In the genomic region with DNA sequence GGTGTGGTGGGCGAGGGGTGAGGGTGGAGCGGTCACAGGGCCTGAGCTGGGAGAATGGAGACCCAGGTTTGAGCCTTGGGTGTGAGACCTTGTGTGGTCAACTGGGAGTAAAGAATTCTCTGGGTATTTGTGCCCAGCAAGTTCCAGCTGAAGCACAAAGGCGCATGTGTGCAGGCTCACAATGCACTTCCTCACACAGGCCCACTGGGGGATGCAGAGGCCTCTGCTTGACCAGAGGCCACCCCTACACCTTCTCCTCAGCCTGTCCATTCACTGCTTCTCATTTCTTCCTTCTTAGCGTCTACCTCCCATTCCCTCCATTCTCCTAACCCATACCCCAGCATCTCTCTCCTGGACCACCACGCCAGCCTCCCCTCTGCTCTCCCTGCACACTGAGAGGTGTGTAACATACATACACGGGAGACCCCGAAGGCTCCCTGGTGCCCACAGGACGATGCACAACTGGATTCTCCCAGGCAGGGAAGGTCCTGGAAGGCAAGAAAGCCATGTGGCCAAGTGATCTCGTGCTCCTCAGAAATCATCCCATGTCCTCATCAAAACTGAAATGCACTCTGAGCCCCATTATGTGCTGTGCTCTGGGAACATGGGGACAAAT, we compare ENCODE assay signal across 26 cellular contexts. TPM values are rescaled to one million over a fixed set of nuclear protein-coding genes. Genes with fewer than 3 reads are reported as not detected.
"Had no signal": no experiment of that assay in that cellular context is flagged by ENCODE, and none has a peak within 500 bp of the region (broad histone marks: within the 10 kb centered on the region; RNA-seq: fewer than 3 reads in every experiment).

No MANE protein-coding gene starts in this region.

- ATAC-seq: activated T-cell treated with anti-CD3 and anti-CD28 coated beads, Interleukin-2, amount 50 U/mL, for 4 hours; activated T-helper 17 cell treated with anti-CD3 and anti-CD28 coated beads, Interleukin-2, amount 50 U/mL, for 72 hours; esophagus mucosa; left cardiac atrium; naive thymus-derived CD4-positive, alpha-beta T cell; pancreas had no signal

- DNase-seq: activated CD4-positive, alpha-beta T cell treated with anti-CD3 and anti-CD28 coated beads for 4 hours; activated CD4-positive, alpha-beta T cell treated with anti-CD3 and anti-CD28 coated beads, Interleukin-2, amount 50 U/mL, for 4 hours; activated T-cell treated with anti-CD3 and anti-CD28 coated beads, Interleukin-2, amount 50 U/mL, for 4 hours; central memory CD4-positive, alpha-beta T cell; foreskin fibroblast; hippocampal formation; left cardiac atrium; naive thymus-derived CD4-positive, alpha-beta T cell; pancreas; retina; sigmoid colon; small intestine; stimulated activated CD4-positive, alpha-beta T cell treated with anti-CD3 and anti-CD28 coated beads, Interleukin-4, amount 100 ng/mL, for 24 hours; substantia nigra; T-helper 9 cell; upper lobe of left lung had no signal

- H3K36me3 Mint-ChIP-seq: activated naive CD4-positive, alpha-beta T cell treated with anti-CD3 and anti-CD28 coated beads, Interleukin-2, amount 50 U/mL, for 24 hours; mesothelial cell of epicardium; stimulated activated effector memory CD8-positive, alpha-beta T cell treated with anti-CD3 and anti-CD28 coated beads, Interleukin-12 subunit alpha, Interleukin-12 subunit beta, amount 100 ng/mL, for 72 hours had no signal

- H3K9me3 Mint-ChIP-seq: activated naive CD4-positive, alpha-beta T cell treated with anti-CD3 and anti-CD28 coated beads, Interleukin-2, amount 50 U/mL, for 24 hours; activated T-cell treated with anti-CD3 and anti-CD28 coated beads, Interleukin-2, amount 50 U/mL, for 4 hours; activated T-helper 17 cell treated with anti-CD3 and anti-CD28 coated beads, Interleukin-2, amount 50 U/mL, for 72 hours; mesothelial cell of epicardium; stimulated activated effector memory CD8-positive, alpha-beta T cell treated with anti-CD3 and anti-CD28 coated beads, Interleukin-12 subunit alpha, Interleukin-12 subunit beta, amount 100 ng/mL, for 72 hours; stimulated activated naive CD8-positive, alpha-beta T cell treated with anti-CD3 and anti-CD28 coated beads, Interleukin-15, Interleukin-2, amounts not matched to agents 100 ng/mL and 50 ng/mL, for 24 hours had no signal

- H3K4me3 Mint-ChIP-seq: activated naive CD4-positive, alpha-beta T cell treated with anti-CD3 and anti-CD28 coated beads, Interleukin-2, amount 50 U/mL, for 24 hours; activated T-cell treated with anti-CD3 and anti-CD28 coated beads, Interleukin-2, amount 50 U/mL, for 4 hours; activated T-helper 17 cell treated with anti-CD3 and anti-CD28 coated beads, Interleukin-2, amount 50 U/mL, for 72 hours; mesothelial cell of epicardium; naive thymus-derived CD4-positive, alpha-beta T cell; stimulated activated effector memory CD8-positive, alpha-beta T cell treated with anti-CD3 and anti-CD28 coated beads, Interleukin-12 subunit alpha, Interleukin-12 subunit beta, amount 100 ng/mL, for 72 hours; stimulated activated naive CD8-positive, alpha-beta T cell treated with anti-CD3 and anti-CD28 coated beads, Interleukin-15, Interleukin-2, amounts not matched to agents 100 ng/mL and 50 ng/mL, for 24 hours had no signal

- H3K4me1 Mint-ChIP-seq: activated T-helper 17 cell treated with anti-CD3 and anti-CD28 coated beads, Interleukin-2, amount 50 U/mL, for 72 hours; mesothelial cell of epicardium had no signal

- H3K27me3 ChIP-seq: pancreas, vagina had no signal

- H3K27ac ChIP-seq: breast epithelium, pancreas, prostate gland, sigmoid colon, upper lobe of left lung, vagina, VCaP had no signal

- H3K4me3 ChIP-seq: breast epithelium, pancreas, prostate gland, sigmoid colon, upper lobe of left lung, vagina had no signal

- H3K27ac Mint-ChIP-seq: activated naive CD4-positive, alpha-beta T cell treated with anti-CD3 and anti-CD28 coated beads, Interleukin-2, amount 50 U/mL, for 24 hours; activated T-helper 17 cell treated with anti-CD3 and anti-CD28 coated beads, Interleukin-2, amount 50 U/mL, for 72 hours; mesothelial cell of epicardium; stimulated activated effector memory CD8-positive, alpha-beta T cell treated with anti-CD3 and anti-CD28 coated beads, Interleukin-12 subunit alpha, Interleukin-12 subunit beta, amount 100 ng/mL, for 72 hours; stimulated activated naive CD8-positive, alpha-beta T cell treated with anti-CD3 and anti-CD28 coated beads, Interleukin-15, Interleukin-2, amounts not matched to agents 100 ng/mL and 50 ng/mL, for 24 hours had no signal

- H3K4me1 ChIP-seq: breast epithelium, pancreas, prostate gland had no signal

- H3K9me3 ChIP-seq: breast epithelium, pancreas, prostate gland, sigmoid colon, upper lobe of left lung, vagina had no signal

- H3K36me3 ChIP-seq: breast epithelium, pancreas, prostate gland, sigmoid colon, upper lobe of left lung, vagina had no signal

RNA-seq across cellular contexts. Expression of gene TTC39A, which starts 12.3 kb away (rescaled TPM):
- polyA plus RNA-seq: naive thymus-derived CD4-positive, alpha-beta T cell had no signal
